11 cellular contexts compared by ENCODE assay signal in genomic region chr19:38255759-38256052, GRCh38. TPM values are rescaled to one million over a fixed set of nuclear protein-coding genes. Genes with fewer than 3 reads are reported as not detected.
DNase-seq lines count a peak whose midpoint lies in the region; ATAC-seq and TF ChIP-seq lines count a peak whose summit lies in the region.
"Had no signal": no experiment of that assay in that cellular context is flagged by ENCODE, and none has a peak within 500 bp of the region (broad histone marks: within the 10 kb centered on the region; RNA-seq: fewer than 3 reads in every experiment).

No MANE protein-coding gene starts in this region.

- peak overlapping the region; percentile 38 for H3K4me3 ChIP-seq in WI38 (ENCODE audit: low read depth, low read length)
- peak overlapping the region; percentile 48 for H3K4me3 ChIP-seq in hepatocyte
- peak overlapping the region; percentile 30 to 39 for H3K4me3 ChIP-seq in prostate gland

- H3K79me2 ChIP-seq in hepatocyte = peaks cover 15% of the 10 kb centered on the region

- TF ChIP-seq POLR2A in prostate gland (IDR thresholded peaks at IDR 0.05) = no peak

- intact Hi-C loops in prostate gland (cut with DNase I) = no loop called here

- DNase-seq in hepatocyte (ENCODE audit: low spot score) (no peak), prostate gland (ENCODE audit: low spot score) (no peak), NCI-H1436 treated with DMSO at 0.1 percent for 48 hours (lab: John Stamatoyannopoulos, UW) (no peak), iPS-NIHi7 (ENCODE audit: extremely low spot score) (no peak), cerebellar nuclear complex (lab: John Stamatoyannopoulos, UW) (no peak)
- DNase-seq in stimulated activated naive CD8-positive, alpha-beta T cell treated with anti-CD3 and anti-CD28 coated beads, Interleukin-15, Interleukin-2, amounts not matched to agents 100 U/mL and 50 U/mL, for 24 hours = no peak
- DNase-seq: amniotic stem cell, DMS153, NCI-H2081 treated with DMSO at 0.1 percent for 48 hours had no signal

- peak overlapping the region; percentile 29 for H2AFZ ChIP-seq in hepatocyte

- H3K9ac ChIP-seq in ES-I3 (ENCODE audit: low read depth, low read length) = peak overlapping the region; percentile 78

- H3K9me3 ChIP-seq in ES-I3 (ENCODE audit: control insufficient read depth, insufficient read depth, low read length) (no peaks in the 10 kb centered on the region), hepatocyte (ENCODE audit: low read depth) (no peaks in the 10 kb centered on the region), prostate gland (no peaks in the 10 kb centered on the region)

- no peaks in the 10 kb centered on the region for H4K20me1 ChIP-seq in hepatocyte (ENCODE audit: insufficient read depth, poor library complexity, severe bottlenecking)

- peak overlapping the region; percentile 94 for H3K4me2 ChIP-seq in hepatocyte

- H3K27me3 ChIP-seq in hepatocyte = no peaks in the 10 kb centered on the region
- no peaks in the 10 kb centered on the region for H3K27me3 ChIP-seq in prostate gland (replicated peaks; ENCODE audit: insufficient read depth)

- TF ChIP-seq CTCF in WI38 (IDR thresholded peaks at IDR 0.05; ENCODE audit: low read depth, low read length) (no peak), hepatocyte (IDR thresholded peaks at IDR 0.05; ENCODE audit: poor library complexity) (no peak), prostate gland (IDR thresholded peaks at IDR 0.05) (no peak)

- WGBS in hepatocyte (ENCODE audit: low lambda C conversion rate, missing lambda C conversion rate) = 28% methylated on average over 10 of the region's 10 CpGs
- 59% methylated on average over 8 of the region's 10 CpGs for WGBS in prostate gland

- H3K36me3 ChIP-seq in ES-I3 (ENCODE audit: insufficient read depth, low read length) (no peaks in the 10 kb centered on the region), hepatocyte (replicated peaks; ENCODE audit: insufficient read depth, low read depth) (no peaks in the 10 kb centered on the region), prostate gland (no peaks in the 10 kb centered on the region)

- H3K27ac ChIP-seq in hepatocyte (peak overlapping the region; percentile 97), prostate gland (peak overlapping the region; percentile 43 to 47)

- no peak for ATAC-seq in stimulated activated naive CD8-positive, alpha-beta T cell treated with anti-CD3 and anti-CD28 coated beads, Interleukin-15, Interleukin-2, amounts not matched to agents 100 U/mL and 50 U/mL, for 24 hours

- peaks cover 24% of the 10 kb centered on the region for H3K4me1 ChIP-seq in ES-I3 (ENCODE audit: insufficient read depth, low read length)
- H3K4me1 ChIP-seq in hepatocyte (ENCODE audit: insufficient read depth) = peaks cover 50% of the 10 kb centered on the region
- no peaks in the 10 kb centered on the region for H3K4me1 ChIP-seq in prostate gland (replicated peaks)

- no peaks in the 10 kb centered on the region for H3K9me2 ChIP-seq in hepatocyte (replicated peaks; ENCODE audit: insufficient read depth)

RNA-seq across cellular contexts. Expression of gene PPP1R14A, which starts 0.5 kb away (rescaled TPM):
- total RNA-seq in hepatocyte (13.0 and 15.1 TPM in 2 replicates), prostate gland (100 to 1,000 TPM in 1 of 2 donors, 10 to 100 TPM in 1; 44.1 to 151 TPM)
- polyA plus RNA-seq in hepatocyte = 50.5 and 56.9 TPM in 2 replicates

RNA-seq across cellular contexts. Expression of gene SPINT2, which starts 8.7 kb away (rescaled TPM):
- total RNA-seq in hepatocyte = 508 and 590 TPM in 2 replicates
- polyA plus RNA-seq in hepatocyte = 834 and 885 TPM in 2 replicates
- 100 to 1,000 TPM; 349 to 932 TPM for total RNA-seq in prostate gland

RNA-seq across cellular contexts. Expression of gene DPF1, which starts 31.7 kb away (rescaled TPM):
- total RNA-seq in hepatocyte (1.2 and 2.1 TPM in 2 replicates), prostate gland (1 to 10 TPM in 1 of 2 donors, not detected in 1; 1.8 TPM)
- 2.0 and 2.7 TPM in 2 replicates for polyA plus RNA-seq in hepatocyte

RNA-seq across cellular contexts. Expression of gene C19orf33, which starts 48.3 kb away (rescaled TPM):
- total RNA-seq in hepatocyte (126 and 153 TPM in 2 replicates), prostate gland (10 to 100 TPM in 1 of 2 donors, 1 to 10 TPM in 1; 9.7 to 15.5 TPM)
- polyA plus RNA-seq in hepatocyte = 118 and 123 TPM in 2 replicates
